ENCODE assay signal across 8 cellular contexts in genomic region chr9:136399176-136400037, GRCh38. TPM values are rescaled to one million over a fixed set of nuclear protein-coding genes. Genes with fewer than 3 reads are reported as not detected.
DNase-seq lines count a peak whose midpoint lies in the region; ATAC-seq, FAIRE-seq and TF ChIP-seq lines count a peak whose summit lies in the region.

No MANE protein-coding gene starts in this region.

- no peaks in the 10 kb centered on the region for H3K9me2 ChIP-seq in Karpas-422 (replicated peaks; ENCODE audit: insufficient read depth, low read length)

- intact Hi-C loops in pancreas (cut with DNase I) = loop anchor here in 1 of 3 donors (5.0 kb wide), 1 partner anchor 233 kb away; no protein-coding TSS in a partner anchor

- H2AFZ ChIP-seq in Karpas-422 (ENCODE audit: low read length) = no peak overlapping the region

- POLR2A ChIA-PET in BJ (lab: Charles Lee) = no interaction called here

- H3K27me3 Mint-ChIP-seq in activated T-cell treated with anti-CD3 and anti-CD28 coated beads, Interleukin-2, amount 50 U/mL, for 24 hours = no peaks in the 10 kb centered on the region

- H3K79me2 ChIP-seq in Karpas-422 (ENCODE audit: low read length) = peaks cover 24% of the 10 kb centered on the region

- H3K9me3 ChIP-seq in Karpas-422 (ENCODE audit: low read length) (no peaks in the 10 kb centered on the region), pancreas (no peaks in the 10 kb centered on the region)

- CTCF ChIA-PET in BJ (lab: Yijun Ruan, JAX) = interaction anchor here (0.5 to 6.5 kb wide), 6 partner anchors 10 to 505 kb away, joined by 3 to 84 read pairs (median 6); no protein-coding TSS in a partner anchor

- H3K4me1 Mint-ChIP-seq in activated T-cell treated with anti-CD3 and anti-CD28 coated beads, Interleukin-2, amount 50 U/mL, for 24 hours (ENCODE audit: low read depth) = peaks cover 53% of the 10 kb centered on the region

- H3K36me3 ChIP-seq in BJ (ENCODE audit: control insufficient read depth, insufficient read depth, low read length) (peaks cover 31% of the 10 kb centered on the region), Karpas-422 (ENCODE audit: insufficient read depth, low read length) (peaks cover 28% of the 10 kb centered on the region), pancreas (peaks cover 0 to 23% (median 14%) of the 10 kb centered on the region in 3 donors)

- DNase-seq in BJ (ENCODE audit: low read depth) = no peak
- DNase-seq in Karpas-422 = peak; percentile 69
- DNase-seq in activated T-cell treated with anti-CD3 and anti-CD28 coated beads, Interleukin-2, amount 50 U/mL, for 24 hours = peak; percentile 68
- peak in 1 of 2 donors; percentile 20 for DNase-seq in foreskin keratinocyte
- DNase-seq in pancreas = peak in 4 of 6 donors; percentile 35 to 82 (median 58)
- no peak for DNase-seq in cortex of kidney (lab: John Stamatoyannopoulos, UW)

- TF ChIP-seq CTCF in BJ (IDR thresholded peaks at IDR 0.05; ENCODE audit: insufficient read depth, low read depth, low read length) (no peak), foreskin keratinocyte (conservative IDR thresholded peaks at IDR 0.05) (no peak), pancreas (IDR thresholded peaks at IDR 0.05) (no peak)

- peaks cover 17% of the 10 kb centered on the region; the same call in 1 of the 2 replicates for H4K20me1 ChIP-seq in Karpas-422 (ENCODE audit: insufficient read depth, low read depth, low read length)

- FAIRE-seq in pancreas (lab: Jason Lieb, UNC) = no peak

- peak overlapping the region; percentile 98 for H3K9ac ChIP-seq in Karpas-422 (ENCODE audit: low read length)

- H3K9me3 Mint-ChIP-seq in activated T-cell treated with anti-CD3 and anti-CD28 coated beads, Interleukin-2, amount 50 U/mL, for 24 hours = no peaks in the 10 kb centered on the region

- peak overlapping the region; percentile 91 for H3K27ac Mint-ChIP-seq in activated T-cell treated with anti-CD3 and anti-CD28 coated beads, Interleukin-2, amount 50 U/mL, for 24 hours

- peak; percentile 21 for ATAC-seq in GM19467 (IDR thresholded peaks at IDR 0.05; ENCODE audit: unreplicated experiment)
- ATAC-seq in foreskin keratinocyte = peak; percentile 51
- peak; percentile 14 to 40 (median 22) for ATAC-seq in pancreas
- ATAC-seq in GM21717 (IDR thresholded peaks at IDR 0.05; ENCODE audit: unreplicated experiment) = no peak

- H3K27ac ChIP-seq in Karpas-422 (ENCODE audit: low read length) = peak overlapping the region; percentile 32
- H3K27ac ChIP-seq in foreskin keratinocyte = peak overlapping the region; percentile 36
- H3K27ac ChIP-seq in pancreas = no peak overlapping the region

- H3K4me3 ChIP-seq in BJ (ENCODE audit: low read depth, low read length) = peak overlapping the region; percentile 59
- peak overlapping the region; percentile 100 for H3K4me3 ChIP-seq in Karpas-422 (ENCODE audit: low read length)
- peak overlapping the region; percentile 89 to 99 (median 95) for H3K4me3 ChIP-seq in pancreas

- WGBS in pancreas, 2 donors = 1% methylated on average over 64 to 67 of the region's 67 CpGs

- peak overlapping the region; percentile 96 for H3K4me2 ChIP-seq in Karpas-422 (ENCODE audit: low read depth, low read length, poor library complexity, severe bottlenecking)

- H3K27me3 ChIP-seq in BJ (ENCODE audit: control insufficient read depth, insufficient read depth, low read length) (no peaks in the 10 kb centered on the region), Karpas-422 (ENCODE audit: low read length) (no peaks in the 10 kb centered on the region), foreskin keratinocyte (no peaks in the 10 kb centered on the region), pancreas (no peaks in the 10 kb centered on the region)

- H3K4me1 ChIP-seq in Karpas-422 (ENCODE audit: low read length) = peaks cover 21% of the 10 kb centered on the region
- no peaks in the 10 kb centered on the region for H3K4me1 ChIP-seq in foreskin keratinocyte
- peaks cover 0 to 11% (median 7%) of the 10 kb centered on the region in 3 donors for H3K4me1 ChIP-seq in pancreas

- peak overlapping the region; percentile 94 for H3K4me3 Mint-ChIP-seq in activated T-cell treated with anti-CD3 and anti-CD28 coated beads, Interleukin-2, amount 50 U/mL, for 24 hours

- peaks cover 81% of the 10 kb centered on the region for H3K36me3 Mint-ChIP-seq in activated T-cell treated with anti-CD3 and anti-CD28 coated beads, Interleukin-2, amount 50 U/mL, for 24 hours (ENCODE audit: low read depth)

RNA-seq across cellular contexts. Expression of gene SNAPC4, which starts 0.6 kb away (rescaled TPM):
- polyA plus RNA-seq in BJ (2011; rRNA removed) = 1.6 and 1.7 TPM in 2 replicates
- polyA minus RNA-seq in BJ (2011; rRNA and poly(A)+ RNA removed) = 2.1 and 2.7 TPM in 2 replicates
- 3.7 and 9.6 TPM in 2 replicates for total RNA-seq in Karpas-422 (2014; rRNA removed; shearing (Covaris generic); ENCODE audit: low replicate concordance)
- 8.5 and 9.6 TPM in 2 replicates for total RNA-seq in foreskin keratinocyte
- polyA plus RNA-seq in foreskin keratinocyte = 5.8 and 6.5 TPM in 2 replicates
- total RNA-seq in pancreas = 1 to 10 TPM; 3.8 to 6.4 (median 4.7) TPM
- polyA plus RNA-seq in pancreas = 10 to 100 TPM; 18.1 to 22.0 TPM

RNA-seq across cellular contexts. Expression of gene ENTR1, which starts 11.0 kb away (rescaled TPM):
- polyA plus RNA-seq in BJ (2011; rRNA removed) (25.1 and 28.0 TPM in 2 replicates), foreskin keratinocyte (42.3 and 54.1 TPM in 2 replicates), pancreas (10 to 100 TPM; 34.9 to 36.6 TPM)
- polyA minus RNA-seq in BJ (2011; rRNA and poly(A)+ RNA removed) = 12.8 and 13.8 TPM in 2 replicates
- 65.5 and 116 TPM in 2 replicates for total RNA-seq in Karpas-422 (2014; rRNA removed; shearing (Covaris generic); ENCODE audit: low replicate concordance)
- total RNA-seq in foreskin keratinocyte (45.3 and 57.1 TPM in 2 replicates), pancreas (10 to 100 TPM; 13.8 to 29.1 (median 20.4) TPM)

RNA-seq across cellular contexts. Expression of gene PMPCA, which starts 11.1 kb away (rescaled TPM):
- polyA plus RNA-seq in BJ (2011; rRNA removed) (43.9 and 61.6 TPM in 2 replicates), foreskin keratinocyte (58.2 and 60.8 TPM in 2 replicates), pancreas (10 to 100 TPM; 43.0 to 51.4 TPM)
- 18.3 and 31.7 TPM in 2 replicates for polyA minus RNA-seq in BJ (2011; rRNA and poly(A)+ RNA removed)
- 20.9 and 55.8 TPM in 2 replicates for total RNA-seq in Karpas-422 (2014; rRNA removed; shearing (Covaris generic); ENCODE audit: low replicate concordance)
- total RNA-seq in foreskin keratinocyte (52.0 and 56.7 TPM in 2 replicates), pancreas (10 to 100 TPM; 16.3 to 23.7 (median 17.4) TPM)

RNA-seq across cellular contexts. Expression of gene CARD9, which starts 25.9 kb away (rescaled TPM):
- polyA plus RNA-seq in BJ (2011; rRNA removed) (12.9 and 21.3 TPM in 2 replicates), foreskin keratinocyte (0.17 and 0.32 TPM in 2 replicates), pancreas (1 to 10 TPM; 1.3 to 2.9 TPM)
- polyA minus RNA-seq in BJ (2011; rRNA and poly(A)+ RNA removed) = 12.0 and 14.5 TPM in 2 replicates
- 1.3 and 2.9 TPM in 2 replicates for total RNA-seq in Karpas-422 (2014; rRNA removed; shearing (Covaris generic); ENCODE audit: low replicate concordance)
- total RNA-seq in foreskin keratinocyte (0.24 and 0.35 TPM in 2 replicates), pancreas (1 to 10 TPM in 2 of 6 donors, under 1 TPM in 4; 0.23 to 5.1 (median 0.86) TPM)

RNA-seq across cellular contexts. Expression of gene DNLZ, which starts 35.9 kb away (rescaled TPM):
- polyA plus RNA-seq in BJ (2011; rRNA removed) (7.2 and 8.5 TPM in 2 replicates), foreskin keratinocyte (30.9 and 48.7 TPM in 2 replicates), pancreas (10 to 100 TPM; 14.1 to 19.4 TPM)
- polyA minus RNA-seq in BJ (2011; rRNA and poly(A)+ RNA removed) = 1.2 and 2.3 TPM in 2 replicates
- total RNA-seq in Karpas-422 (2014; rRNA removed; shearing (Covaris generic); ENCODE audit: low replicate concordance) = 40.1 and 104 TPM in 2 replicates
- total RNA-seq in foreskin keratinocyte (17.9 and 25.2 TPM in 2 replicates), pancreas (10 to 100 TPM; 10.1 to 26.8 (median 14.4) TPM)

Comparison
In these comparisons a context has a peak if more than half of its experiments do, and no peak if none do; other contexts are left out.
1. DNase-seq: peak in Karpas-422 (single experiment), activated T-cell treated with anti-CD3 and anti-CD28 coated beads, Interleukin-2, amount 50 U/mL, for 24 hours (single experiment) and pancreas (4 of 6); none in BJ (single experiment) and cortex of kidney (single experiment).
2. H3K27ac ChIP-seq: peak in Karpas-422 (single experiment) and foreskin keratinocyte (single experiment); none in pancreas (0 of 4).
3. Peak in every context shown above with its lines, with median percentiles within 50 percentile points of each other: H3K4me3 ChIP-seq.